Comparison of ENCODE assay signal across 1 cellular context in the genomic region with DNA sequence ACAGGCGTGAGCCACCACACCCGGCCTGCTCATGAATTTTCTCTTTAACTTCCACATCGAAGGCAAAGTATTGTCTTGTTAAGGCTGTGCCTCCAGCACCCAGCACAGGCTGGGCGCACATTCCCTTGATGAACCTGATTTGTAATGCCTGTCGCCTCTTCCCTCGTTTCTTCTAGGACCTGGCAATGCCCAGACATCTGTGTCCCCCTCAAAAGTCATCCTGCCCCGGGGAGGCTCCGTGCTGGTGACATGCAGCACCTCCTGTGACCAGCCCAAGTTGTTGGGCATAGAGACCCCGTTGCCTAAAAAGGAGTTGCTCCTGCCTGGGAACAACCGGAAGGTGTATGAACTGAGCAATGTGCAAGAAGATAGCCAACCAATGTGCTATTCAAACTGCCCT.
TF ChIP-seq lines count a peak whose summit lies in the region.

No MANE protein-coding gene starts in this region.

TF ChIP-seq in GM12891, 5 proteins besides CTCF, POLR2A, EP300 and RAD21:
- TF ChIP-seq POLR2AphosphoS5 (IDR thresholded peaks at IDR 0.05; ENCODE audit: low read depth, low read length) (peak; percentile 44; the same call in 1 of the 2 replicates), POU2F2 (IDR thresholded peaks at IDR 0.05; ENCODE audit: low read depth, low read length) (no peak)
